1 cellular context compared by ENCODE assay signal in genomic region chr2:136112317-136112891, GRCh38.
TF ChIP-seq lines count a peak whose summit lies in the region.

No MANE protein-coding gene starts in this region.

TF ChIP-seq in GM23338, 12 proteins besides CTCF, POLR2A, EP300 and RAD21 (continued from another document):
- no peak for TF ChIP-seq ZNF331 (CRISPR knock-in tag; IDR thresholded peaks at IDR 0.05; ENCODE audit: low read depth)
- TF ChIP-seq NANOG (IDR thresholded peaks at IDR 0.05; ENCODE audit: borderline replicate concordance), result no peak
- TF ChIP-seq EZH2 (IDR thresholded peaks at IDR 0.05; ENCODE audit: low read depth, unreplicated experiment), result no peak
- no peak for TF ChIP-seq JUNB (IDR thresholded peaks at IDR 0.05; ENCODE audit: unreplicated experiment)
- no peak for TF ChIP-seq POLR2AphosphoS5 (IDR thresholded peaks at IDR 0.05; ENCODE audit: low read depth)
- TF ChIP-seq CREB1 (CRISPR knock-in tag; IDR thresholded peaks at IDR 0.05; ENCODE audit: low read depth), result no peak
- TF ChIP-seq ETS1 (IDR thresholded peaks at IDR 0.05), result no peak
- TF ChIP-seq ZNF114 (CRISPR knock-in tag; IDR thresholded peaks at IDR 0.05), result no peak
- TF ChIP-seq STAT1 (IDR thresholded peaks at IDR 0.05; ENCODE audit: unreplicated experiment), result no peak
TF ChIP-seq in GM23338: peak in this region for 0.
